In genomic region chr3:172125053-172125452, GRCh38 we compare ENCODE assay signal across 16 cellular contexts.
DNase-seq lines count a peak whose midpoint lies in the region; ATAC-seq and TF ChIP-seq lines count a peak whose summit lies in the region.
"Had no signal": no experiment of that assay in that cellular context is flagged by ENCODE, and none has a peak within 500 bp of the region (broad histone marks: within the 10 kb centered on the region; RNA-seq: fewer than 3 reads in every experiment).

No MANE protein-coding gene starts in this region.

- no peaks in the 10 kb centered on the region for H3K27me3 ChIP-seq in hepatocyte
- H3K27me3 ChIP-seq in sigmoid colon: no peaks in the 10 kb centered on the region
- H3K27me3 ChIP-seq: MG63 had no signal

- DNase-seq in EH (ENCODE audit: low read depth): peak; percentile 21
- DNase-seq in RPMI7951 (ENCODE audit: low read depth): peak; percentile 21
- DNase-seq in hepatocyte (ENCODE audit: low spot score): no peak
- DNase-seq in sigmoid colon: no peak
- DNase-seq in C1 segment of cervical spinal cord (lab: John Stamatoyannopoulos, UW): no peak
- DNase-seq in midbrain (lab: John Stamatoyannopoulos, UW): no peak
- no peak for DNase-seq in HT-29 (ENCODE audit: low spot score)
- DNase-seq: activated CD4-positive, alpha-beta T cell treated with anti-CD3 and anti-CD28 coated beads, Interleukin-2, amount 10 ng/mL, durations not matched to agents 24 days and 14 days; activated effector memory CD4-positive, alpha-beta T cell treated with anti-CD3 and anti-CD28 coated beads, Interleukin-2, amount 50 U/mL, for 16 hours; CD4-positive, alpha-beta T cell; cortex of kidney; glutamatergic neuron; MG63; NCI-H524 treated with DMSO at 0.1 percent for 48 hours; stimulated activated naive CD4-positive, alpha-beta T cell treated with Interleukin-2 at 50 U/mL for 16 hours had no signal

- H3K27ac ChIP-seq in hepatocyte (peak overlapping the region; percentile 71), sigmoid colon (peak overlapping the region; percentile 74 to 86 (median 78))

- H3K9me3 ChIP-seq in hepatocyte (ENCODE audit: low read depth) (no peaks in the 10 kb centered on the region), sigmoid colon (no peaks in the 10 kb centered on the region)
- H3K9me3 ChIP-seq: MG63 had no signal

- H3K4me2 ChIP-seq in hepatocyte: peak overlapping the region; percentile 57

- H3K36me3 ChIP-seq in hepatocyte (replicated peaks; ENCODE audit: insufficient read depth, low read depth): no peaks in the 10 kb centered on the region
- no peaks in the 10 kb centered on the region for H3K36me3 ChIP-seq in sigmoid colon

- ATAC-seq in HG02610 (IDR thresholded peaks at IDR 0.05; ENCODE audit: unreplicated experiment): no peak

- no peaks in the 10 kb centered on the region for H3K9me2 ChIP-seq in hepatocyte (replicated peaks; ENCODE audit: insufficient read depth)

- TF ChIP-seq CTCF in hepatocyte (IDR thresholded peaks at IDR 0.05; ENCODE audit: poor library complexity) (peak; percentile 12), sigmoid colon (IDR thresholded peaks at IDR 0.05) (no peak)

- intact Hi-C loops in sigmoid colon (cut with DNase I): loop anchor here (5.0 kb wide), 2 partner anchors 83 to 192 kb away; no protein-coding TSS in a partner anchor

- H3K4me1 ChIP-seq in hepatocyte (ENCODE audit: insufficient read depth): peaks cover 54% of the 10 kb centered on the region
- H3K4me1 ChIP-seq in sigmoid colon: peaks cover 0 to 75% (median 55%) of the 10 kb centered on the region in 4 donors

- no peak overlapping the region for H2AFZ ChIP-seq in hepatocyte

- TF ChIP-seq POLR2A in sigmoid colon (IDR thresholded peaks at IDR 0.05): no peak

- H3K79me2 ChIP-seq in hepatocyte: peaks cover 84% of the 10 kb centered on the region

- TF ChIP-seq EP300 in sigmoid colon (IDR thresholded peaks at IDR 0.05): no peak

- 87% methylated on average over 6 of the region's 6 CpGs for WGBS in hepatocyte (ENCODE audit: low lambda C conversion rate, missing lambda C conversion rate)
- WGBS in sigmoid colon, 2 donors: 86 to 88% methylated on average over 6 of the region's 6 CpGs

- no peaks in the 10 kb centered on the region for H4K20me1 ChIP-seq in hepatocyte (ENCODE audit: insufficient read depth, poor library complexity, severe bottlenecking)

- H3K4me3 ChIP-seq in hepatocyte (no peak overlapping the region), sigmoid colon (no peak overlapping the region)
- H3K4me3 ChIP-seq: MG63 had no signal

Comparison
In these comparisons a context has a peak if more than half of its experiments do, and no peak if none do; other contexts are left out.
1. DNase-seq: peak in EH (single experiment) and RPMI7951 (single experiment); none in hepatocyte (single experiment), sigmoid colon (single experiment), C1 segment of cervical spinal cord (0 of 14), midbrain (single experiment) and HT-29 (single experiment).